2 cellular contexts compared by ENCODE assay signal in the genomic region with DNA sequence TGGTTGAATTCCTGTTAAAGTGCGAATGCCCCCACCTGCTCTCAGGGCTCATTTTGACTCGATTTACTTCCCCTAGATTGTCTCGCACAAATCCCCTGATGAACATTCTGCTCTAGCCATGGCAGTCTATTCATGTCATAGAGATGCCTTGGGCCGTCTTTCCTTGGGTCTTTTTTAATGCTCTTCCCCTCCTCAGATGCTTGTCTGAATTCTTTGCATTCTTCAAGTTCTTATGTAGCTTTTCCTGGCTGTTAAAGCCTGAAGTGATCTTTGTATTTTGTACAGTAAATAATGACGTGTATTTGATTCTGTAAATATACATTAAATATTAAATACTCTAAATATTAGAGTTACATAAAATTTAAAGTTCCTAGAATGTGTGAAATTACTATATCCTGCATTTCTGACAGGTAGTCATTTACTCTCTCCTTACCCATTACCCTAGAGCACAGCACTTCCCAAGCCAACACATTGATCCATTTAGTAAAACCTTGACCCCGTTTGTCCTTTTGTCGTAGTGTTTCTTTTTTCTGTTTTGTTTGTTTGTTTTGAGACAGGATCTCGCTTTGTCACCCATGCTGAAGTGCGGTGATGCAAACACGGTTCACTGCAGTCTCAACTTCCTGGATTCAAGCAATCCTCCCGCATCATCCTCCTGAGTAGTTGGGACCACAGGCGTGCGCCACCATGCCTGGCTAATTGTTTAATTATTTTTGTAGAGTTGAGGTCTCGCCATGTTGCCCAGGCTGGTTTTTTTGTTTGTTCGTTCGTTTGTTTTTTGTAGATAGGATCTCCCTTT.
TF ChIP-seq lines count a peak whose summit lies in the region.

No MANE protein-coding gene starts in this region.

TF ChIP-seq in IMR-90, 13 proteins besides CTCF, POLR2A, EP300 and RAD21:
- TF ChIP-seq CHD1 (IDR thresholded peaks at IDR 0.05; ENCODE audit: low read depth, low read length) (no peak), USF2 (IDR thresholded peaks at IDR 0.05; ENCODE audit: low read depth, low read length) (no peak), RFX5 (IDR thresholded peaks at IDR 0.05; ENCODE audit: low read depth, low read length) (no peak), BHLHE40 (IDR thresholded peaks at IDR 0.05; ENCODE audit: low read depth, low read length) (no peak), MAZ (IDR thresholded peaks at IDR 0.05; ENCODE audit: borderline replicate concordance, low read depth, low read length) (no peak), FOS (IDR thresholded peaks at IDR 0.05; ENCODE audit: low read depth, low read length) (no peak), SMC3 (IDR thresholded peaks at IDR 0.05; ENCODE audit: low read depth, low read length) (no peak), CEBPB (IDR thresholded peaks at IDR 0.05; ENCODE audit: low read depth, low read length) (no peak), RCOR1 (IDR thresholded peaks at IDR 0.05; ENCODE audit: insufficient replicate concordance, low read length) (no peak), MAFK (IDR thresholded peaks at IDR 0.05; ENCODE audit: low read depth, low read length) (no peak), NFE2L2 (IDR thresholded peaks at IDR 0.05; ENCODE audit: low read depth, low read length) (no peak), MXI1 (IDR thresholded peaks at IDR 0.05; ENCODE audit: borderline replicate concordance, low read depth, low read length) (no peak)
- TF ChIP-seq, protein P1, sequence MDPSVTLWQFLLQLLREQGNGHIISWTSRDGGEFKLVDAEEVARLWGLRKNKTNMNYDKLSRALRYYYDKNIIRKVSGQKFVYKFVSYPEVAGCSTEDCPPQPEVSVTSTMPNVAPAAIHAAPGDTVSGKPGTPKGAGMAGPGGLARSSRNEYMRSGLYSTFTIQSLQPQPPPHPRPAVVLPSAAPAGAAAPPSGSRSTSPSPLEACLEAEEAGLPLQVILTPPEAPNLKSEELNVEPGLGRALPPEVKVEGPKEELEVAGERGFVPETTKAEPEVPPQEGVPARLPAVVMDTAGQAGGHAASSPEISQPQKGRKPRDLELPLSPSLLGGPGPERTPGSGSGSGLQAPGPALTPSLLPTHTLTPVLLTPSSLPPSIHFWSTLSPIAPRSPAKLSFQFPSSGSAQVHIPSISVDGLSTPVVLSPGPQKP (IDR thresholded peaks at IDR 0.05; ENCODE audit: borderline replicate concordance, low read depth, low read length), result no peak

TF ChIP-seq in H1, 55 proteins besides CTCF, POLR2A, EP300 and RAD21:
- no peak for TF ChIP-seq CTBP2 (IDR thresholded peaks at IDR 0.05; ENCODE audit: borderline replicate concordance, insufficient read depth, insufficient read length, low read length)
- TF ChIP-seq SRF (IDR thresholded peaks at IDR 0.05; ENCODE audit: low read depth, low read length), result no peak
- no peak for TF ChIP-seq BCL11A (IDR thresholded peaks at IDR 0.05; ENCODE audit: low read depth in 2 of 2, low read length in 2 of 2)
- no peak for TF ChIP-seq CHD2 (IDR thresholded peaks at IDR 0.05; ENCODE audit: low read length)
- peak; percentile 84 for TF ChIP-seq TEAD4 (IDR thresholded peaks at IDR 0.05; ENCODE audit: low read depth, low read length)
- no peak for TF ChIP-seq JUN (IDR thresholded peaks at IDR 0.05; ENCODE audit: low read depth, low read length)
TF ChIP-seq in H1: peak in this region for 1.
